In genomic region chr15:67409175-67409574, GRCh38 we compare ENCODE assay signal across 30 cellular contexts.
DNase-seq lines count a peak whose midpoint lies in the region; ATAC-seq, FAIRE-seq and TF ChIP-seq lines count a peak whose summit lies in the region.
"Had no signal": no experiment of that assay in that cellular context is flagged by ENCODE, and none has a peak within 500 bp of the region (broad histone marks: within the 10 kb centered on the region; RNA-seq: fewer than 3 reads in every experiment).

No MANE protein-coding gene starts in this region.

- H3K36me3 ChIP-seq in neuronal stem cell (replicated peaks in 1 of 2; ENCODE audit: control insufficient read depth in 2 of 2, insufficient read depth in 2 of 2, low read length in 2 of 2) = no peaks in the 10 kb centered on the region
- no peaks in the 10 kb centered on the region for H3K36me3 ChIP-seq in right lobe of liver
- no peaks in the 10 kb centered on the region for H3K36me3 ChIP-seq in pancreas
- H3K36me3 ChIP-seq: adrenal gland, brain microvascular endothelial cell, left ventricle myocardium inferior, prostate gland, suprapubic skin, uterus had no signal

- H3K4me3 ChIP-seq in neuronal stem cell (ENCODE audit: low read length in 2 of 2) (no peak overlapping the region), right lobe of liver (no peak overlapping the region), pancreas (no peak overlapping the region)
- H3K4me3 ChIP-seq: adrenal gland, left ventricle myocardium inferior, prostate gland, suprapubic skin, uterus had no signal

- H3K4me1 ChIP-seq in neuronal stem cell (ENCODE audit: control insufficient read depth in 2 of 2, insufficient read depth in 1 of 2, low read depth in 1 of 2, low read length in 2 of 2) (peaks cover 8% of the 10 kb centered on the region in 2 donors), right lobe of liver (no peaks in the 10 kb centered on the region), pancreas (no peaks in the 10 kb centered on the region)
- H3K4me1 ChIP-seq: prostate gland, suprapubic skin, uterus had no signal

- H3K27me3 ChIP-seq in neuronal stem cell (ENCODE audit: control insufficient read depth in 3 of 3, insufficient read depth in 3 of 3, low read depth in 1 of 3, low read length in 3 of 3) = no peaks in the 10 kb centered on the region
- H3K27me3 ChIP-seq in right lobe of liver = no peaks in the 10 kb centered on the region
- no peaks in the 10 kb centered on the region for H3K27me3 ChIP-seq in pancreas
- H3K27me3 ChIP-seq: adrenal gland, brain microvascular endothelial cell, suprapubic skin, uterus had no signal

- H2BK12ac ChIP-seq in neuronal stem cell (ENCODE audit: low read length) = no peak overlapping the region

- TF ChIP-seq POLR2A in right lobe of liver (IDR thresholded peaks at IDR 0.05) = no peak

- DNase-seq in NCI-H2171 treated with DMSO at 0.1 percent for 48 hours (lab: John Stamatoyannopoulos, UW) (peak; percentile 56), NCI-H2171 (lab: John Stamatoyannopoulos, UW) (no peak), NCI-H1105 treated with DMSO at 0.1 percent for 48 hours (lab: John Stamatoyannopoulos, UW) (peak; percentile 71), NCI-H748 treated with DMSO at 0.1 percent for 48 hours (lab: John Stamatoyannopoulos, UW) (peak; percentile 48), neuronal stem cell (ENCODE audit: low spot score) (no peak), right lobe of liver (no peak), pancreas (no peak)
- DNase-seq: activated CD4-positive, alpha-beta T cell treated with anti-CD3 and anti-CD28 coated beads, Interleukin-2, amount 50 U/mL, for 4 hours; activated naive CD4-positive, alpha-beta T cell treated with anti-CD3 and anti-CD28 coated beads for 36 hours; activated T-cell treated with anti-CD3 and anti-CD28 coated beads, Interleukin-2, amount 50 U/mL, for 72 hours; adrenal gland; AML-193; brain microvascular endothelial cell; CD4-positive, alpha-beta T cell; H7; islet precursor cell; Karpas-422; left ventricle myocardium inferior; mesendoderm; NCI-H2029 treated with DMSO at 0.1 percent for 48 hours; NCI-H526; stimulated activated CD4-positive, alpha-beta T cell treated with anti-CD3 and anti-CD28 coated beads, Interleukin-15, amount 100 ng/mL, for 24 hours; stimulated activated naive CD4-positive, alpha-beta T cell; T-cell; uterus had no signal

- ATAC-seq in right lobe of liver = no peak
- ATAC-seq in pancreas = no peak
- ATAC-seq in GM21723 (IDR thresholded peaks at IDR 0.05; ENCODE audit: unreplicated experiment) = no peak
- ATAC-seq: activated T-cell treated with anti-CD3 and anti-CD28 coated beads, Interleukin-2, amount 50 U/mL, for 72 hours; T-cell had no signal

- no peak overlapping the region for H3K23ac ChIP-seq in neuronal stem cell (ENCODE audit: low read depth, low read length, poor library complexity)

- no peak overlapping the region for H2AK5ac ChIP-seq in neuronal stem cell (ENCODE audit: low read depth, low read length)

- H3K27ac ChIP-seq in neuronal stem cell (replicated peaks; ENCODE audit: low read length) (no peak overlapping the region), right lobe of liver (no peak overlapping the region), pancreas (no peak overlapping the region)
- H3K27ac ChIP-seq: adrenal gland, brain microvascular endothelial cell, epithelial cell of prostate, left ventricle myocardium inferior, prostate gland, suprapubic skin, uterus had no signal

- intact Hi-C loops in right lobe of liver (cut with DNase I) (no loop called here), pancreas (cut with DNase I) (no loop called here)

- no peak for TF ChIP-seq CTCF in right lobe of liver (IDR thresholded peaks at IDR 0.05)
- no peak for TF ChIP-seq CTCF in pancreas (IDR thresholded peaks at IDR 0.05)

- FAIRE-seq in pancreas (lab: Jason Lieb, UNC) = no peak
- FAIRE-seq: A204.1 had no signal

- H2BK120ac ChIP-seq in neuronal stem cell (ENCODE audit: low read depth, low read length) = no peak overlapping the region

- no peak overlapping the region for H4K91ac ChIP-seq in neuronal stem cell (ENCODE audit: low read depth, low read length, poor library complexity)

- no peaks in the 10 kb centered on the region for H3K79me1 ChIP-seq in neuronal stem cell (ENCODE audit: low read depth, low read length)

- no peak overlapping the region for H3K4me2 ChIP-seq in neuronal stem cell (ENCODE audit: insufficient read depth, low read length, poor library complexity, severe bottlenecking)

- no peak overlapping the region for H4K8ac ChIP-seq in neuronal stem cell (ENCODE audit: low read depth, low read length)

- no peak overlapping the region for H3K4ac ChIP-seq in neuronal stem cell (ENCODE audit: low read length)

- peak overlapping the region; percentile 7 for H2AFZ ChIP-seq in neuronal stem cell (ENCODE audit: low read length)

- WGBS in neuronal stem cell (ENCODE audit: extremely low coverage in 2 of 2, insufficient read length in 2 of 2, insufficient replicate concordance in 1 of 2), 2 donors = no CpG with 5 or more reads among the region's 6 CpGs
- WGBS in right lobe of liver (ENCODE audit: insufficient coverage, low coverage, low lambda C conversion rate, missing lambda C conversion rate) = 84% methylated on average over 6 of the region's 6 CpGs
- WGBS in pancreas, 2 donors = 92 to 93% methylated on average over 6 of the region's 6 CpGs

- H3K18ac ChIP-seq in neuronal stem cell (ENCODE audit: low read length) = no peak overlapping the region

- no peak overlapping the region for H2BK15ac ChIP-seq in neuronal stem cell (ENCODE audit: low read length)

- no peak overlapping the region for H3K9ac ChIP-seq in neuronal stem cell (ENCODE audit: low read depth, low read length, poor library complexity)

- H2BK5ac ChIP-seq in neuronal stem cell (ENCODE audit: low read length) = no peak overlapping the region

- no peaks in the 10 kb centered on the region for H3K9me3 ChIP-seq in neuronal stem cell (replicated peaks in 1 of 2; ENCODE audit: control insufficient read depth in 2 of 2, insufficient read depth in 1 of 2, low read depth in 1 of 2, low read length in 2 of 2)
- no peaks in the 10 kb centered on the region for H3K9me3 ChIP-seq in right lobe of liver
- H3K9me3 ChIP-seq in pancreas = no peaks in the 10 kb centered on the region
- H3K9me3 ChIP-seq: adrenal gland, left ventricle myocardium inferior, prostate gland, suprapubic skin, uterus had no signal

- H3K14ac ChIP-seq in neuronal stem cell (ENCODE audit: low read length) = no peak overlapping the region

Comparison
In these comparisons a context has a peak if more than half of its experiments do, and no peak if none do; other contexts are left out.
1. DNase-seq: peak in NCI-H2171 treated with DMSO at 0.1 percent for 48 hours (single experiment), NCI-H1105 treated with DMSO at 0.1 percent for 48 hours (single experiment) and NCI-H748 treated with DMSO at 0.1 percent for 48 hours (single experiment); none in NCI-H2171 (single experiment), neuronal stem cell (single experiment), right lobe of liver (0 of 3) and pancreas (0 of 6).